20 cellular contexts compared by ENCODE assay signal in genomic region chr3:114441386-114441785, GRCh38.
DNase-seq lines count a peak whose midpoint lies in the region; ATAC-seq and TF ChIP-seq lines count a peak whose summit lies in the region.
"Had no signal": no experiment of that assay in that cellular context is flagged by ENCODE, and none has a peak within 500 bp of the region (broad histone marks: within the 10 kb centered on the region; RNA-seq: fewer than 3 reads in every experiment).

No MANE protein-coding gene starts in this region.

- no peak overlapping the region for H2BK15ac ChIP-seq in mesenchymal stem cell (ENCODE audit: low read depth, poor library complexity, severe bottlenecking)

- H2BK12ac ChIP-seq in mesenchymal stem cell (ENCODE audit: low read length in 2 of 2): peak overlapping the region in 1 of 2 experiments; percentile 30

- peak overlapping the region in 1 of 2 experiments; percentile 90 for H3K14ac ChIP-seq in mesenchymal stem cell (ENCODE audit: low read length in 2 of 2)

- H3K4me1 Mint-ChIP-seq in IgD-negative memory B cell: peaks cover 54 to 69% (median 62%) of the 10 kb centered on the region in 3 donors
- peaks cover 80% of the 10 kb centered on the region for H3K4me1 Mint-ChIP-seq in stimulated activated memory B cell treated with anti-CD40 and anti-IgM and Interleukin-4, amounts not matched to agents 10 μg/mL and 1 μg/mL and 100 μg/mL, for 72 hours

- H2AK5ac ChIP-seq in mesenchymal stem cell (ENCODE audit: low read length, severe bottlenecking): peak overlapping the region; percentile 71

- no peak for ATAC-seq in stimulated activated memory B cell treated with anti-CD40 and anti-IgM and Interleukin-4, amounts not matched to agents 10 μg/mL and 1 μg/mL and 100 μg/mL, for 72 hours

- H4K8ac ChIP-seq in mesenchymal stem cell (ENCODE audit: low read length): peak overlapping the region; percentile 45

- no peak for TF ChIP-seq POLR2A in adrenal gland (IDR thresholded peaks at IDR 0.05)

- H3K27ac ChIP-seq in adrenal gland (peak overlapping the region; percentile 14 to 70 (median 38)), mesenchymal stem cell (ENCODE audit: low read length, poor library complexity, severe bottlenecking) (no peak overlapping the region)
- H3K27ac ChIP-seq: neural progenitor cell, thoracic aorta had no signal

- WGBS in adrenal gland, 4 donors: 55 to 60% (median 57%) methylated on average over 10 of the region's 10 CpGs
- WGBS in mesenchymal stem cell: 97% methylated on average over 10 of the region's 10 CpGs

- H3K4me3 Mint-ChIP-seq in IgD-negative memory B cell: peak overlapping the region; percentile 17 to 81 (median 52)
- peak overlapping the region; percentile 61 for H3K4me3 Mint-ChIP-seq in stimulated activated memory B cell treated with anti-CD40 and anti-IgM and Interleukin-4, amounts not matched to agents 10 μg/mL and 1 μg/mL and 100 μg/mL, for 72 hours
- H3K4me3 Mint-ChIP-seq: CD4-positive, alpha-beta T cell; neural progenitor cell had no signal

- no peak overlapping the region for H2AFZ ChIP-seq in mesenchymal stem cell (ENCODE audit: low read depth, low read length)
- H2AFZ ChIP-seq: neural progenitor cell had no signal

- H3K4me1 ChIP-seq in adrenal gland (replicated peaks in 1 of 2): peaks cover 20 to 64% of the 10 kb centered on the region in 2 donors
- H3K4me1 ChIP-seq in mesenchymal stem cell (ENCODE audit: control insufficient read depth, insufficient read depth, low read depth, low read length): peaks cover 4% of the 10 kb centered on the region

- no peak overlapping the region for H4K91ac ChIP-seq in mesenchymal stem cell (ENCODE audit: low read length)

- no peak for TF ChIP-seq CTCF in adrenal gland (IDR thresholded peaks at IDR 0.05)

- H3K4ac ChIP-seq in mesenchymal stem cell (ENCODE audit: low read depth in 1 of 2, low read length in 2 of 2): no peak overlapping the region

- H3K27me3 Mint-ChIP-seq in IgD-negative memory B cell: no peaks in the 10 kb centered on the region
- no peaks in the 10 kb centered on the region for H3K27me3 Mint-ChIP-seq in stimulated activated memory B cell treated with anti-CD40 and anti-IgM and Interleukin-4, amounts not matched to agents 10 μg/mL and 1 μg/mL and 100 μg/mL, for 72 hours
- H3K27me3 Mint-ChIP-seq: CD4-positive, alpha-beta T cell had no signal

- H3K23ac ChIP-seq in mesenchymal stem cell (ENCODE audit: low read length in 2 of 2): no peak overlapping the region

- H3K79me1 ChIP-seq in mesenchymal stem cell (replicated peaks; ENCODE audit: low read length, poor library complexity, severe bottlenecking): peaks cover 23% of the 10 kb centered on the region

- no peaks in the 10 kb centered on the region for H3K36me3 ChIP-seq in adrenal gland (replicated peaks in 1 of 2)
- H3K36me3 ChIP-seq in mesenchymal stem cell (ENCODE audit: control insufficient read depth in 1 of 2, insufficient read depth in 2 of 2, low read depth in 1 of 2, low read length in 2 of 2): no peaks in the 10 kb centered on the region
- H3K36me3 ChIP-seq: neural progenitor cell, sigmoid colon, thoracic aorta had no signal

- no peak overlapping the region for H2BK120ac ChIP-seq in mesenchymal stem cell (ENCODE audit: low read depth, low read length)

- no peak overlapping the region for H2BK5ac ChIP-seq in mesenchymal stem cell (ENCODE audit: low read depth, low read length, poor library complexity, severe bottlenecking)

- no peak overlapping the region for H3K18ac ChIP-seq in mesenchymal stem cell (ENCODE audit: low read depth in 1 of 2, low read length in 2 of 2)

- H3K9me3 Mint-ChIP-seq in IgD-negative memory B cell: no peaks in the 10 kb centered on the region
- H3K9me3 Mint-ChIP-seq in stimulated activated memory B cell treated with anti-CD40 and anti-IgM and Interleukin-4, amounts not matched to agents 10 μg/mL and 1 μg/mL and 100 μg/mL, for 72 hours: no peaks in the 10 kb centered on the region
- H3K9me3 Mint-ChIP-seq: CD4-positive, alpha-beta T cell; neural progenitor cell had no signal

- H3K27me3 ChIP-seq in adrenal gland (no peaks in the 10 kb centered on the region), mesenchymal stem cell (ENCODE audit: control insufficient read depth in 1 of 2, insufficient read depth in 1 of 2, low read length in 2 of 2) (no peaks in the 10 kb centered on the region)
- H3K27me3 ChIP-seq: neural progenitor cell, sigmoid colon had no signal

- no peak overlapping the region for H3K4me3 ChIP-seq in adrenal gland
- H3K4me3 ChIP-seq in mesenchymal stem cell (ENCODE audit: insufficient read depth in 1 of 2, low read depth in 1 of 2, low read length in 2 of 2): no peak overlapping the region
- H3K4me3 ChIP-seq: neural progenitor cell, sigmoid colon, thoracic aorta had no signal

- intact Hi-C loops in adrenal gland (cut with DNase I): no loop called here

- H3K9me3 ChIP-seq in adrenal gland (replicated peaks in 1 of 3): no peaks in the 10 kb centered on the region
- H3K9me3 ChIP-seq in mesenchymal stem cell (ENCODE audit: control insufficient read depth, low read length): no peaks in the 10 kb centered on the region
- H3K9me3 ChIP-seq: sigmoid colon, thoracic aorta had no signal

- H3K9ac ChIP-seq in mesenchymal stem cell (ENCODE audit: low read length): no peak overlapping the region
- H3K9ac ChIP-seq: neural progenitor cell had no signal

- DNase-seq in adrenal gland (peak in 2 of 7 donors; percentile 23 to 60), mesenchymal stem cell (no peak), NOMO-1 (lab: John Stamatoyannopoulos, UW; ENCODE audit: unreplicated experiment in 2 of 2) (no peak), OCI-M1 (lab: John Stamatoyannopoulos, UW) (no peak), hepatic stellate cell (ENCODE audit: low spot score) (no peak), NCI-H446 treated with DMSO at 0.1 percent for 48 hours (lab: John Stamatoyannopoulos, UW) (no peak)
- DNase-seq: activated CD4-positive, alpha-beta T cell treated with anti-CD3 and anti-CD28 coated beads for 48 hours; activated naive CD4-positive, alpha-beta T cell treated with Interleukin-2 at 50 U/mL for 16 hours; CD4-positive, alpha-beta T cell; effector CD8-positive, alpha-beta T cell; kidney; NCI-H2081; sigmoid colon; stimulated activated CD4-positive, alpha-beta T cell treated with anti-CD3 and anti-CD28 coated beads, Interleukin-15, amount 100 ng/mL, for 24 hours; stimulated activated naive CD4-positive, alpha-beta T cell treated with Interleukin-2 at 50 U/mL for 16 hours; T-helper 2 cell had no signal

- peak overlapping the region in 2 of 3 donors; percentile 57 to 93 for H3K27ac Mint-ChIP-seq in IgD-negative memory B cell
- H3K27ac Mint-ChIP-seq in stimulated activated memory B cell treated with anti-CD40 and anti-IgM and Interleukin-4, amounts not matched to agents 10 μg/mL and 1 μg/mL and 100 μg/mL, for 72 hours: peak overlapping the region; percentile 65
- H3K27ac Mint-ChIP-seq: CD4-positive, alpha-beta T cell; neural progenitor cell had no signal

- H3K36me3 Mint-ChIP-seq in IgD-negative memory B cell: peaks cover 6% of the 10 kb centered on the region
- peaks cover 5% of the 10 kb centered on the region for H3K36me3 Mint-ChIP-seq in stimulated activated memory B cell treated with anti-CD40 and anti-IgM and Interleukin-4, amounts not matched to agents 10 μg/mL and 1 μg/mL and 100 μg/mL, for 72 hours
- H3K36me3 Mint-ChIP-seq: neural progenitor cell had no signal

- H3K4me2 ChIP-seq in mesenchymal stem cell (ENCODE audit: low read length, poor library complexity, severe bottlenecking): peak overlapping the region; percentile 4
- H3K4me2 ChIP-seq: neural progenitor cell had no signal
